31 cellular contexts compared by ENCODE assay signal in genomic region chr16:50568187-50568830, GRCh38. TPM values are rescaled to one million over a fixed set of nuclear protein-coding genes. Genes with fewer than 3 reads are reported as not detected.
DNase-seq lines count a peak whose midpoint lies in the region; ATAC-seq lines count a peak whose summit lies in the region.
"Had no signal": no experiment of that assay in that cellular context is flagged by ENCODE, and none has a peak within 500 bp of the region (broad histone marks: within the 10 kb centered on the region; RNA-seq: fewer than 3 reads in every experiment).

No MANE protein-coding gene starts in this region.

- H3K27ac Mint-ChIP-seq in stimulated activated naive CD8-positive, alpha-beta T cell treated with anti-CD3 and anti-CD28 coated beads, Interleukin-15, amount 100 ng/mL, for 72 hours, result peak overlapping the region in 1 of 2 donors; percentile 55
- H3K27ac Mint-ChIP-seq in central memory CD8-positive, alpha-beta T cell (ENCODE audit: low read depth), result peak overlapping the region; percentile 22
- H3K27ac Mint-ChIP-seq in activated CD8-positive, alpha-beta memory T cell treated with anti-CD3 and anti-CD28 coated beads, Interleukin-2, amount 10 ng/mL, durations not matched to agents 7 days and 5 days, result no peak overlapping the region
- H3K27ac Mint-ChIP-seq: activated T-cell treated with anti-CD3 and anti-CD28 coated beads, Interleukin-2, amount 50 U/mL, for 72 hours; CD8-positive, alpha-beta T cell had no signal

- no peak overlapping the region for H3K4me3 Mint-ChIP-seq in stimulated activated naive CD8-positive, alpha-beta T cell treated with anti-CD3 and anti-CD28 coated beads, Interleukin-15, amount 100 ng/mL, for 72 hours
- H3K4me3 Mint-ChIP-seq in central memory CD8-positive, alpha-beta T cell, result no peak overlapping the region
- no peak overlapping the region for H3K4me3 Mint-ChIP-seq in activated CD8-positive, alpha-beta memory T cell treated with anti-CD3 and anti-CD28 coated beads, Interleukin-2, amount 10 ng/mL, durations not matched to agents 7 days and 5 days
- H3K4me3 Mint-ChIP-seq: activated T-cell treated with anti-CD3 and anti-CD28 coated beads, Interleukin-2, amount 50 U/mL, for 72 hours; CD8-positive, alpha-beta T cell had no signal

- CTCF ChIA-PET in activated CD8-positive, alpha-beta memory T cell treated with anti-CD3 and anti-CD28 coated beads, Interleukin-2, amount 10 ng/mL, durations not matched to agents 7 days and 5 days (lab: Charles Lee), result no interaction called here

- no peak for DNase-seq in stimulated activated naive CD8-positive, alpha-beta T cell treated with anti-CD3 and anti-CD28 coated beads, Interleukin-15, amount 100 ng/mL, for 72 hours
- DNase-seq in stimulated activated naive CD8-positive, alpha-beta T cell treated with anti-CD3 and anti-CD28 coated beads, Interleukin-15, Interleukin-2, amounts not matched to agents 100 U/mL and 50 U/mL, for 24 hours, result no peak
- DNase-seq in central memory CD8-positive, alpha-beta T cell (ENCODE audit: low spot score in 2 of 2), result no peak
- DNase-seq in sciatic nerve (ENCODE audit: low spot score), result no peak
- DNase-seq in A172 (ENCODE audit: low spot score), result no peak
- DNase-seq in activated CD8-positive, alpha-beta memory T cell treated with anti-CD3 and anti-CD28 coated beads, Interleukin-2, amount 10 ng/mL, durations not matched to agents 7 days and 5 days, result no peak
- DNase-seq: activated naive CD4-positive, alpha-beta T cell; activated T-cell treated with anti-CD3 and anti-CD28 coated beads, Interleukin-2, amount 50 U/mL, for 72 hours; adrenal gland; AML-193; brain microvascular endothelial cell; CD8-positive, alpha-beta T cell; effector memory CD4-positive, alpha-beta T cell; EL; erythroblast; foreskin fibroblast; H7; heart right ventricle; kidney glomerular epithelial cell; MM.1S; NCI-H1417 treated with DMSO at 0.1 percent for 48 hours; NCI-H345; nucleus accumbens; Peyer's patch; SIG-M5; stimulated activated CD4-positive, alpha-beta T cell treated with anti-CD3 and anti-CD28 coated beads, Interleukin-2, amount 100 ng/mL, for 24 hours; SW 1271; T1000; WERI-Rb-1 had no signal

- no peaks in the 10 kb centered on the region for H3K36me3 Mint-ChIP-seq in central memory CD8-positive, alpha-beta T cell (ENCODE audit: insufficient read depth)
- no peaks in the 10 kb centered on the region for H3K36me3 Mint-ChIP-seq in activated CD8-positive, alpha-beta memory T cell treated with anti-CD3 and anti-CD28 coated beads, Interleukin-2, amount 10 ng/mL, durations not matched to agents 7 days and 5 days

- H3K27me3 Mint-ChIP-seq in stimulated activated naive CD8-positive, alpha-beta T cell treated with anti-CD3 and anti-CD28 coated beads, Interleukin-15, amount 100 ng/mL, for 72 hours, result no peaks in the 10 kb centered on the region
- no peaks in the 10 kb centered on the region for H3K27me3 Mint-ChIP-seq in central memory CD8-positive, alpha-beta T cell
- no peaks in the 10 kb centered on the region for H3K27me3 Mint-ChIP-seq in activated CD8-positive, alpha-beta memory T cell treated with anti-CD3 and anti-CD28 coated beads, Interleukin-2, amount 10 ng/mL, durations not matched to agents 7 days and 5 days

- intact Hi-C loops in sciatic nerve (cut with DNase I), result no loop called here

- H3K9me3 Mint-ChIP-seq in stimulated activated naive CD8-positive, alpha-beta T cell treated with anti-CD3 and anti-CD28 coated beads, Interleukin-15, amount 100 ng/mL, for 72 hours, result no peaks in the 10 kb centered on the region
- no peaks in the 10 kb centered on the region for H3K9me3 Mint-ChIP-seq in central memory CD8-positive, alpha-beta T cell
- no peaks in the 10 kb centered on the region for H3K9me3 Mint-ChIP-seq in activated CD8-positive, alpha-beta memory T cell treated with anti-CD3 and anti-CD28 coated beads, Interleukin-2, amount 10 ng/mL, durations not matched to agents 7 days and 5 days (ENCODE audit: low read depth)
- H3K9me3 Mint-ChIP-seq: activated T-cell treated with anti-CD3 and anti-CD28 coated beads, Interleukin-2, amount 50 U/mL, for 72 hours; CD8-positive, alpha-beta T cell had no signal

- peak; percentile 59 for ATAC-seq in stimulated activated naive CD8-positive, alpha-beta T cell treated with anti-CD3 and anti-CD28 coated beads, Interleukin-15, amount 100 ng/mL, for 72 hours
- no peak for ATAC-seq in stimulated activated naive CD8-positive, alpha-beta T cell treated with anti-CD3 and anti-CD28 coated beads, Interleukin-15, Interleukin-2, amounts not matched to agents 100 U/mL and 50 U/mL, for 24 hours
- no peak for ATAC-seq in central memory CD8-positive, alpha-beta T cell (replicated peaks; ENCODE audit: extremely low read depth, poor library complexity, severe bottlenecking)
- peak; percentile 32 for ATAC-seq in sciatic nerve
- ATAC-seq in activated CD8-positive, alpha-beta memory T cell treated with anti-CD3 and anti-CD28 coated beads, Interleukin-2, amount 10 ng/mL, durations not matched to agents 7 days and 5 days, result no peak
- ATAC-seq in HG03354 (IDR thresholded peaks at IDR 0.05; ENCODE audit: poor library complexity, severe bottlenecking, unreplicated experiment), result no peak
- ATAC-seq in GM19328 (IDR thresholded peaks at IDR 0.05; ENCODE audit: unreplicated experiment), result no peak
- ATAC-seq: activated T-cell treated with anti-CD3 and anti-CD28 coated beads, Interleukin-2, amount 50 U/mL, for 72 hours; CD8-positive, alpha-beta T cell had no signal

- peaks cover 30% of the 10 kb centered on the region for H3K4me1 Mint-ChIP-seq in stimulated activated naive CD8-positive, alpha-beta T cell treated with anti-CD3 and anti-CD28 coated beads, Interleukin-15, amount 100 ng/mL, for 72 hours
- H3K4me1 Mint-ChIP-seq in central memory CD8-positive, alpha-beta T cell, result no peaks in the 10 kb centered on the region
- peaks cover 9% of the 10 kb centered on the region for H3K4me1 Mint-ChIP-seq in activated CD8-positive, alpha-beta memory T cell treated with anti-CD3 and anti-CD28 coated beads, Interleukin-2, amount 10 ng/mL, durations not matched to agents 7 days and 5 days

RNA-seq across cellular contexts. Expression of gene NKD1, which starts 20.1 kb away (rescaled TPM):
- total RNA-seq in sciatic nerve, result 37.0 TPM
- total RNA-seq in A172 (2014; rRNA removed; shearing (Covaris generic)), result 0.10 and 0.14 TPM in 2 replicates
- 1 to 10 TPM in 1 of 2 experiments, under 1 TPM in 1; 0.33 to 2.1 TPM for total RNA-seq in activated CD8-positive, alpha-beta memory T cell treated with anti-CD3 and anti-CD28 coated beads, Interleukin-2, amount 10 ng/mL, durations not matched to agents 7 days and 5 days

Comparison
In these comparisons a context has a peak if more than half of its experiments do, and no peak if none do; other contexts are left out.
1. ATAC-seq: peak in stimulated activated naive CD8-positive, alpha-beta T cell treated with anti-CD3 and anti-CD28 coated beads, Interleukin-15, amount 100 ng/mL, for 72 hours (single experiment) and sciatic nerve (single experiment); none in stimulated activated naive CD8-positive, alpha-beta T cell treated with anti-CD3 and anti-CD28 coated beads, Interleukin-15, Interleukin-2, amounts not matched to agents 100 U/mL and 50 U/mL, for 24 hours (single experiment), central memory CD8-positive, alpha-beta T cell (single experiment), activated CD8-positive, alpha-beta memory T cell treated with anti-CD3 and anti-CD28 coated beads, Interleukin-2, amount 10 ng/mL, durations not matched to agents 7 days and 5 days (single experiment), HG03354 (single experiment) and GM19328 (single experiment).
2. RNA of gene NKD1, which starts 20.1 kb away (total RNA-seq): 37.0 TPM in sciatic nerve (single experiment); 0.33 to 2.1 TPM in activated CD8-positive, alpha-beta memory T cell treated with anti-CD3 and anti-CD28 coated beads, Interleukin-2, amount 10 ng/mL, durations not matched to agents 7 days and 5 days and 0.10 to 0.14 TPM in A172; every median in the first group is over 10 times any median in the second.